Comparison of ENCODE assay signal across 19 cellular contexts in genomic region chr4:26473893-26474292, GRCh38. TPM values are rescaled to one million over a fixed set of nuclear protein-coding genes. Genes with fewer than 3 reads are reported as not detected.
DNase-seq lines count a peak whose midpoint lies in the region; ATAC-seq, FAIRE-seq and TF ChIP-seq lines count a peak whose summit lies in the region.
"Had no signal": no experiment of that assay in that cellular context is flagged by ENCODE, and none has a peak within 500 bp of the region (broad histone marks: within the 10 kb centered on the region; RNA-seq: fewer than 3 reads in every experiment).

No MANE protein-coding gene starts in this region.

- H3K27ac ChIP-seq in C4-2B (no peak overlapping the region), K562 (ENCODE audit: extremely low read depth, low read depth, low read length) (no peak overlapping the region)
- no peak overlapping the region for H3K27ac ChIP-seq in CD4-positive, alpha-beta T cell (ENCODE audit: low read depth, low read length)
- H3K27ac ChIP-seq: A549, HL-60 had no signal

- no peak overlapping the region for H2AFZ ChIP-seq in K562 (ENCODE audit: low read depth, low read length)

- H3K27me3 Mint-ChIP-seq in CD4-positive, alpha-beta T cell: no peaks in the 10 kb centered on the region

- 10% methylated on average over 8 of the region's 8 CpGs for WGBS in K562 (ENCODE audit: insufficient coverage, low coverage, missing lambda C conversion rate)

- ATAC-seq in K562 (peak; percentile 35; the same call in 1 of the 3 replicates), HG03439 (IDR thresholded peaks at IDR 0.05; ENCODE audit: unreplicated experiment) (no peak)
- no peak for ATAC-seq in CD4-positive, alpha-beta T cell (ENCODE audit: poor library complexity)
- ATAC-seq: A549 had no signal

- no peak for TF ChIP-seq EP300 in K562 (IDR thresholded peaks at IDR 0.05; ENCODE audit: low read length)

- no peaks in the 10 kb centered on the region for H3K9me3 ChIP-seq in K562 (replicated peaks; ENCODE audit: control insufficient read depth, insufficient read depth, low read depth, low read length)
- no peaks in the 10 kb centered on the region for H3K9me3 ChIP-seq in CD4-positive, alpha-beta T cell (ENCODE audit: control insufficient read depth, low read length)
- H3K9me3 ChIP-seq: A549, BE2C, Caco-2 had no signal

- no peak for DNase-seq in LNCaP clone FGC (ENCODE audit: low read depth)
- peak; percentile 17 for DNase-seq in OCI-M1 (lab: John Stamatoyannopoulos, UW)
- DNase-seq in K562 (ENCODE audit: extremely low read depth in 1 of 4, low spot score in 3 of 4): peak in 1 of 4 experiments; percentile 20
- DNase-seq in NCI-H510A (lab: John Stamatoyannopoulos, UW): no peak
- DNase-seq in CD4-positive, alpha-beta T cell: no peak
- no peak for DNase-seq in SIG-M5 (lab: John Stamatoyannopoulos, UW)
- DNase-seq: BE2C; Caco-2; CD8-positive, alpha-beta memory T cell; DND-41; GF-D8; HCEC 1CT; HFFc6 had no signal

- no peaks in the 10 kb centered on the region for H3K79me2 ChIP-seq in K562 (ENCODE audit: control insufficient read depth, insufficient read depth, low read length)

- H4K20me1 ChIP-seq in K562 (replicated peaks; ENCODE audit: control insufficient read depth, insufficient read depth, low read length): no peaks in the 10 kb centered on the region

- no peaks in the 10 kb centered on the region for H3K9me1 ChIP-seq in K562 (ENCODE audit: control insufficient read depth, insufficient read depth, low read length)

- peaks cover 13 to 25% of the 10 kb centered on the region in 2 experiments for H3K27me3 ChIP-seq in K562 (ENCODE audit: control insufficient read depth in 2 of 2, insufficient read depth in 2 of 2, low read length in 2 of 2)
- H3K27me3 ChIP-seq in CD4-positive, alpha-beta T cell (ENCODE audit: control insufficient read depth, insufficient read depth, low read length): no peaks in the 10 kb centered on the region
- H3K27me3 ChIP-seq: BE2C had no signal

- H3K9ac ChIP-seq in K562 (ENCODE audit: insufficient read depth in 1 of 2, low read depth in 2 of 2, low read length in 2 of 2): no peak overlapping the region

- intact Hi-C loops in K562 (cut with micrococcal nuclease): loop anchor here (5.0 kb wide), 1 partner anchor 248 kb away; no protein-coding TSS in a partner anchor
- intact Hi-C loops in CD4-positive, alpha-beta T cell (cut with DNase I, micrococcal nuclease): no loop called here

- H3K9me3 Mint-ChIP-seq in CD4-positive, alpha-beta T cell: no peaks in the 10 kb centered on the region
- H3K9me3 Mint-ChIP-seq: CD14-positive monocyte; CD8-positive, alpha-beta memory T cell had no signal

- CTCF ChIA-PET in K562 (lab: Yijun Ruan, JAX; ENCODE audit: low intra/inter-chr PET ratio): interaction anchor here (2.0 kb wide), 1 partner anchor 246 kb away, joined by 14 read pairs; no protein-coding TSS in a partner anchor
- CTCF ChIA-PET in CD4-positive, alpha-beta T cell (lab: Charles Lee): no interaction called here

- peak; percentile 42 to 58 for TF ChIP-seq RAD21 in K562 (CRISPR knock-in tag; conservative IDR thresholded peaks at IDR 0.05 in 1 of 2, IDR thresholded peaks at IDR 0.05 in 1 of 2)

- no peak overlapping the region for H3K4me2 ChIP-seq in K562 (ENCODE audit: insufficient read depth, low read length)
- H3K4me2 ChIP-seq: A549 had no signal

- FAIRE-seq in K562 (lab: Jason Lieb, UNC): no peak
- FAIRE-seq: A549 had no signal

- H3K4me1 ChIP-seq in K562 (replicated peaks in 1 of 2; ENCODE audit: control insufficient read depth in 2 of 2, insufficient read depth in 2 of 2, low read length in 2 of 2): no peaks in the 10 kb centered on the region
- H3K4me1 ChIP-seq: A549, BE2C, Caco-2 had no signal

- no peaks in the 10 kb centered on the region for H3K4me1 Mint-ChIP-seq in CD4-positive, alpha-beta T cell (ENCODE audit: low read depth)
- H3K4me1 Mint-ChIP-seq: CD14-positive monocyte; CD8-positive, alpha-beta memory T cell had no signal

- H3K4me3 Mint-ChIP-seq in CD4-positive, alpha-beta T cell: no peak overlapping the region
- H3K4me3 Mint-ChIP-seq: CD14-positive monocyte; CD8-positive, alpha-beta memory T cell; HFFc6 had no signal

- no TSS peak for BruUV-seq in K562 (replicated peaks; lab: Mats Ljungman, UMichigan)

- no peaks in the 10 kb centered on the region for H3K36me3 Mint-ChIP-seq in CD4-positive, alpha-beta T cell (ENCODE audit: low read depth)
- H3K36me3 Mint-ChIP-seq: CD14-positive monocyte had no signal

- no peaks in the 10 kb centered on the region for H3K36me3 ChIP-seq in K562 (ENCODE audit: control insufficient read depth, insufficient read depth, low read length)
- H3K36me3 ChIP-seq: BE2C had no signal

- H3K27ac Mint-ChIP-seq in CD4-positive, alpha-beta T cell: no peak overlapping the region
- H3K27ac Mint-ChIP-seq: CD14-positive monocyte; CD8-positive, alpha-beta memory T cell; HFFc6 had no signal

- in situ Hi-C loops in K562 (cut with MboI): no loop called here

- H3K4me3 ChIP-seq in LNCaP clone FGC (ENCODE audit: low read depth, low read length): no peak overlapping the region
- no peak overlapping the region for H3K4me3 ChIP-seq in K562
- H3K4me3 ChIP-seq: A549 had no signal

- TF ChIP-seq CTCF in C4-2B (conservative IDR thresholded peaks at IDR 0.05) (peak; percentile 16), LNCaP clone FGC (IDR thresholded peaks at IDR 0.05; ENCODE audit: control insufficient read depth, extremely low read depth, insufficient read depth) (peak; percentile 17; the same call in 1 of the 2 replicates), K562 (IDR thresholded peaks at IDR 0.05 in 2 of 3, conservative IDR thresholded peaks at IDR 0.05 in 1 of 3; ENCODE audit: insufficient read depth in 2 of 3, low read depth in 1 of 3, low read length in 3 of 3) (peak in 2 of 3 experiments; percentile 13 to 37; a peak in 2 of 6 replicates)
- TF ChIP-seq CTCF in CD4-positive, alpha-beta T cell (IDR thresholded peaks at IDR 0.05): no peak

- TF ChIP-seq POLR2A in K562 (conservative IDR thresholded peaks at IDR 0.05): no peak

- POLR2A ChIA-PET in K562 (lab: Yijun Ruan, JAX): interaction anchor here (0.6 kb wide), 1 partner anchor 888 kb away, joined by 4 read pairs; no protein-coding TSS in a partner anchor
- POLR2A ChIA-PET in CD4-positive, alpha-beta T cell (lab: Charles Lee): interaction anchor here (0.7 kb wide), 1 partner anchor 567 kb away, joined by 3 read pairs; no protein-coding TSS in a partner anchor

TF ChIP-seq in K562, 482 proteins besides CTCF, POLR2A, EP300 and RAD21:
- no peak for TF ChIP-seq ID3 (CRISPR knock-in tag; IDR thresholded peaks at IDR 0.05)
- no peak for TF ChIP-seq ID3 (tag; IDR thresholded peaks at IDR 0.05)
- no peak for TF ChIP-seq PYGO2 (tag; IDR thresholded peaks at IDR 0.05)

RNA-seq across cellular contexts. Expression of gene CCKAR, which starts 16.4 kb away (rescaled TPM):
- not detected in 2 replicates for total RNA-seq in K562 (2011; cell fraction: chromatin; rRNA removed; ENCODE audit: low replicate concordance)
- not detected in 2 replicates for total RNA-seq in K562 (2011; cell fraction: nucleolus; rRNA removed)
- total RNA-seq in K562 (2011; cell fraction: nucleoplasm; rRNA removed): not detected in 2 replicates
- not detected in 2 replicates for total RNA-seq in K562 (2014; rRNA removed)
- total RNA-seq in K562 (2014; rRNA removed; fragmentation: Illumina TruSeq; extraction: Trizol): not detected in 2 replicates
- total RNA-seq in K562 (2015; rRNA removed; fragmentation: Illumina TruSeq; extraction: Trizol): not detected in 2 replicates
- total RNA-seq in K562 (2021): not detected in 2 replicates
- not detected in 2 replicates for polyA plus RNA-seq in K562 (2011; rRNA removed)
- polyA plus RNA-seq in K562 (2011; cell fraction: cytosol; rRNA removed): not detected in 2 replicates
- not detected in 2 replicates for polyA plus RNA-seq in K562 (2011; cell fraction: nucleus; rRNA removed)
- polyA plus RNA-seq in K562 (2012): not detected in 2 replicates
- polyA plus RNA-seq in K562 (2014; fragmentation: Illumina TruSeq; extraction: Trizol): not detected in 2 replicates
- polyA plus RNA-seq in K562 (2014; fragmentation: Nextera tagmentation; extraction: Ambion mirVana): not detected
- polyA plus RNA-seq in K562 (2014; rRNA removed): not detected in 2 replicates
- polyA minus RNA-seq in K562 (2011; rRNA and poly(A)+ RNA removed): not detected in 2 replicates
- polyA minus RNA-seq in K562 (2011; cell fraction: cytosol; rRNA and poly(A)+ RNA removed): not detected in 2 replicates
- not detected in 2 replicates for polyA minus RNA-seq in K562 (2011; cell fraction: nucleus; rRNA and poly(A)+ RNA removed)
- not detected for total RNA-seq in CD4-positive, alpha-beta T cell
- total RNA-seq: CD8-positive, alpha-beta memory T cell; H4; HFFc6 had no signal
- polyA plus RNA-seq: A549; CD14-positive monocyte; CD8-positive, alpha-beta memory T cell had no signal
